13 cellular contexts compared by ENCODE assay signal in the genomic region with DNA sequence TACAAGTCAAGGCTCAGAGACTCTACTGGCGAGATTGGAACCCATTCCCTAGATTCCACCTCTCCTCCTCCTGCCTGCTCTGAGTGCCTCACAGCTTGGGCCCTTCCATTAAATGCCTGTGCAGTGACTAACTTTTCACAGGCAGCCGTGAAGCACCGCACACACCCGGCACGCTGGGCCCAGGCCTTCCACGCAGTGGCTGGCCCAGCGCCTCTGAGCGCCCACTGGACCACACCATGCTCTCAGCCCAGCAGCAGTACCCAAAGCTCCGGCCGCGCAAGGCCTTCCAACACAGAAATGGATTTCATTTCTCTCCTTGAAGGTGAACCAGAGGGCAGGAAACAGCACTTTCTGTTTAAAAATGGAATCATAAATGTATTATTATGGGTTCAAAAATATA.
"Had no signal": no experiment of that assay in that cellular context is flagged by ENCODE, and none has a peak within 500 bp of the region (broad histone marks: within the 10 kb centered on the region; RNA-seq: fewer than 3 reads in every experiment).

No MANE protein-coding gene starts in this region.

- H3K27ac ChIP-seq: psoas muscle, SK-N-MC had no signal

- DNase-seq: activated B cell treated with CpG ODN at 0.5 μM for 24 hours; activated CD4-positive, alpha-beta T cell treated with anti-CD3 and anti-CD28 coated beads, Interleukin-2, amount 10 ng/mL, durations not matched to agents 7 days and 5 days; activated naive CD4-positive, alpha-beta T cell treated with anti-CD3 and anti-CD28 coated beads for 36 hours; activated T-cell treated with anti-CD3 and anti-CD28 coated beads for 4 hours; central memory CD4-positive, alpha-beta T cell; mesenchymal stem cell; nephron progenitor cell; psoas muscle; stimulated activated CD4-positive, alpha-beta T cell treated with anti-CD3 and anti-CD28 coated beads, Interleukin-2, amount 100 ng/mL, for 48 hours; stimulated activated naive CD4-positive, alpha-beta T cell treated with Interleukin-2 at 50 U/mL for 16 hours had no signal

- H3K4me3 ChIP-seq: psoas muscle, SK-N-MC had no signal

- H3K4me1 ChIP-seq: psoas muscle had no signal

- H3K9me3 ChIP-seq: psoas muscle had no signal

- ATAC-seq: activated T-helper 17 cell treated with anti-CD3 and anti-CD28 coated beads, Interleukin-2, amount 50 U/mL, for 72 hours; esophagus mucosa had no signal
